ENCODE assay signal across 10 cellular contexts in genomic region chr6:28719275-28719940, GRCh38.
DNase-seq lines count a peak whose midpoint lies in the region; ATAC-seq and TF ChIP-seq lines count a peak whose summit lies in the region.
"Had no signal": no experiment of that assay in that cellular context is flagged by ENCODE, and none has a peak within 500 bp of the region (broad histone marks: within the 10 kb centered on the region; RNA-seq: fewer than 3 reads in every experiment).

No MANE protein-coding gene starts in this region.

- no peaks in the 10 kb centered on the region for H3K9me3 ChIP-seq in mucosa of descending colon

- ATAC-seq in HG03439 (IDR thresholded peaks at IDR 0.05; ENCODE audit: unreplicated experiment), result no peak
- ATAC-seq in GM19452 (IDR thresholded peaks at IDR 0.05; ENCODE audit: unreplicated experiment), result no peak
- ATAC-seq in mucosa of descending colon, result no peak

- no peaks in the 10 kb centered on the region for H3K36me3 ChIP-seq in mucosa of descending colon (ENCODE audit: low read depth)

- H3K4me3 ChIP-seq in fibroblast of mammary gland (ENCODE audit: control insufficient read depth, low read depth, low read length), result no peak overlapping the region
- H3K4me3 ChIP-seq in mucosa of descending colon, result no peak overlapping the region

- DNase-seq in ELF-1 (ENCODE audit: low read depth, low spot score) (peak; percentile 57), HK-2 (ENCODE audit: unreplicated experiment) (peak; percentile 54), RKO (ENCODE audit: low spot score) (peak; percentile 75), fibroblast of mammary gland (ENCODE audit: low read depth) (peak; percentile 67), NCI-H2081 treated with DMSO at 0.1 percent for 48 hours (lab: John Stamatoyannopoulos, UW) (no peak), mucosa of descending colon (no peak)
- DNase-seq: activated CD4-positive, alpha-beta T cell treated with anti-CD3 and anti-CD28 coated beads, Interleukin-2, amount 50 U/mL, for 1 hour; hypothalamus had no signal

- H3K4me1 ChIP-seq in mucosa of descending colon (ENCODE audit: low read depth), result no peaks in the 10 kb centered on the region

- no peak for TF ChIP-seq CTCF in fibroblast of mammary gland (conservative IDR thresholded peaks at IDR 0.05; ENCODE audit: control insufficient read depth, insufficient read depth, low read depth, low read length)
- TF ChIP-seq CTCF in mucosa of descending colon (IDR thresholded peaks at IDR 0.05), result no peak

- intact Hi-C loops in mucosa of descending colon (cut with DNase I, micrococcal nuclease), result no loop called here

Comparison
In these comparisons a context has a peak if more than half of its experiments do, and no peak if none do; other contexts are left out.
1. DNase-seq: peak in ELF-1 (single experiment), HK-2 (single experiment), RKO (single experiment) and fibroblast of mammary gland (single experiment); none in NCI-H2081 treated with DMSO at 0.1 percent for 48 hours (single experiment) and mucosa of descending colon (0 of 3).